In genomic region chr3:156685198-156685597, GRCh38 we compare ENCODE assay signal across 10 cellular contexts. TPM values are rescaled to one million over a fixed set of nuclear protein-coding genes. Genes with fewer than 3 reads are reported as not detected.
DNase-seq lines count a peak whose midpoint lies in the region; ATAC-seq, FAIRE-seq and TF ChIP-seq lines count a peak whose summit lies in the region.
"Had no signal": no experiment of that assay in that cellular context is flagged by ENCODE, and none has a peak within 500 bp of the region (broad histone marks: within the 10 kb centered on the region; RNA-seq: fewer than 3 reads in every experiment).

No MANE protein-coding gene starts in this region.

- POLR2A ChIA-PET in PC-3 (lab: Charles Lee; ENCODE audit: unreplicated experiment): interaction anchor here (0.6 kb wide), 1 partner anchor 12 kb away, joined by 4 read pairs; no protein-coding TSS in a partner anchor

- peaks cover 98% of the 10 kb centered on the region for H4K20me1 ChIP-seq in PC-3 (ENCODE audit: low read length)

- CTCF ChIA-PET in PC-3 (lab: Charles Lee): interaction anchor here (0.8 to 1.4 kb wide), 2 partner anchors 150 to 397 kb away, joined by 3 to 5 read pairs; no protein-coding TSS in a partner anchor

- intact Hi-C loops in PC-3 (cut with micrococcal nuclease): no loop called here

- ATAC-seq in PC-3 (peak; percentile 11), HG03342 (IDR thresholded peaks at IDR 0.05; ENCODE audit: unreplicated experiment) (no peak)

- FAIRE-seq in GM18507 (lab: Jason Lieb, UNC): peak; percentile 18

- H3K4me2 ChIP-seq in PC-3 (ENCODE audit: low read length): peak overlapping the region; percentile 47

- H3K9me3 ChIP-seq in PC-3 (ENCODE audit: low read length) (no peaks in the 10 kb centered on the region), MG63 (no peaks in the 10 kb centered on the region)
- H3K9me3 ChIP-seq: right lobe of liver had no signal

- H3K27ac ChIP-seq in PC-3 (ENCODE audit: low read length): no peak overlapping the region
- H3K27ac ChIP-seq: right lobe of liver had no signal

- DNase-seq in AG10803 (ENCODE audit: low read depth): peak; percentile 78
- no peak for DNase-seq in GM18507 (ENCODE audit: extremely low spot score, insufficient read length, low read depth)
- DNase-seq in PC-3: no peak
- peak; percentile 32 for DNase-seq in fibroblast of the conjunctiva (ENCODE audit: low read depth)
- DNase-seq in NCI-H1048 (lab: John Stamatoyannopoulos, UW): no peak
- no peak for DNase-seq in occipital lobe (lab: John Stamatoyannopoulos, UW)
- DNase-seq in MG63: no peak
- DNase-seq: NCI-H345, right lobe of liver had no signal

- H2AFZ ChIP-seq in PC-3 (ENCODE audit: low read length): no peak overlapping the region

- no peak overlapping the region for H3K9ac ChIP-seq in PC-3 (ENCODE audit: low read length)

- H3K4me1 ChIP-seq in PC-3 (ENCODE audit: insufficient read depth, low read length): peaks cover 78% of the 10 kb centered on the region

- H3K4me3 ChIP-seq in AG10803 (ENCODE audit: low read length) (peak overlapping the region; percentile 11; the same call in 1 of the 2 replicates), PC-3 (ENCODE audit: low read length) (no peak overlapping the region), MG63 (no peak overlapping the region)
- H3K4me3 ChIP-seq: right lobe of liver had no signal

- peaks cover 100% of the 10 kb centered on the region for H3K79me2 ChIP-seq in PC-3 (ENCODE audit: low read length)

- BruUV-seq in PC-3 (replicated peaks; lab: Mats Ljungman, UMichigan): no TSS peak

- H3K27me3 ChIP-seq in PC-3 (ENCODE audit: low read length) (no peaks in the 10 kb centered on the region), MG63 (no peaks in the 10 kb centered on the region)
- H3K27me3 ChIP-seq: right lobe of liver had no signal

- TF ChIP-seq CTCF in AG10803 (conservative IDR thresholded peaks at IDR 0.05; ENCODE audit: low read length) (no peak), PC-3 (conservative IDR thresholded peaks at IDR 0.05; ENCODE audit: low read depth, low read length) (no peak)

- H3K9me2 ChIP-seq in PC-3 (replicated peaks; ENCODE audit: low read length): no peaks in the 10 kb centered on the region

- H3K36me3 ChIP-seq in PC-3 (ENCODE audit: low read depth, low read length) (peaks cover 60% of the 10 kb centered on the region), MG63 (peaks cover 66% of the 10 kb centered on the region)

- no peaks in the 10 kb centered on the region for H3F3A ChIP-seq in PC-3 (ENCODE audit: low read length, unreplicated experiment)

RNA-seq across cellular contexts. Expression of gene TIPARP, which starts 10.8 kb away (rescaled TPM):
- total RNA-seq in PC-3 (2014; rRNA removed) (84.7 and 85.5 TPM in 2 replicates), occipital lobe (34.0 TPM)
- total RNA-seq in MG63 (2014; rRNA removed; shearing (Covaris generic); ENCODE audit: low replicate concordance): 46.1 and 74.7 TPM in 2 replicates

Comparison
In these comparisons a context has a peak if more than half of its experiments do, and no peak if none do; other contexts are left out.
1. DNase-seq: peak in AG10803 (single experiment) and fibroblast of the conjunctiva (single experiment); none in GM18507 (single experiment), PC-3 (single experiment), NCI-H1048 (single experiment), occipital lobe (single experiment) and MG63 (single experiment).